In the genomic region with DNA sequence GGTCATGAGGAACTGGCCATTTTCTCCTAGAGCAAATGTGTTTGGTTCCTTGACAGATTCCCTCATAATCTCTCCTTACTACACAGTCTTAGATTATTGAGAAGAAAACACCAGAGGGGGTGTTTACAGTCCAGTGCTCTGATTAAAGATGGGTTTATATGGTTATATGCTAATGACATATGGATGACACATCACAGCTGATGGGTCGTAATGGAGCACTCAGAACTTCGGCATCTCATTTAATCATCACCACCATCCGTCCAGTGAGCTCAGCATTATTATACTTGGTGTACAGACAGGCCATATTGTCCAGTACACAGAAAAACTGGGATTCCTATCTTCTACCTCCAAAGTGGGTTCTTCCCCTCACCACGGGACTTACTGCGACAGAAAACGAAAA, we compare ENCODE assay signal across 32 cellular contexts. TPM values are rescaled to one million over a fixed set of nuclear protein-coding genes. Genes with fewer than 3 reads are reported as not detected.
"Had no signal": no experiment of that assay in that cellular context is flagged by ENCODE, and none has a peak within 500 bp of the region (broad histone marks: within the 10 kb centered on the region; RNA-seq: fewer than 3 reads in every experiment).

No MANE protein-coding gene starts in this region.

- DNase-seq: activated CD4-positive, alpha-beta T cell treated with anti-CD3 and anti-CD28 coated beads for 48 hours; activated CD4-positive, alpha-beta T cell treated with anti-CD3 and anti-CD28 coated beads, Interleukin-2, amount 50 U/mL, for 48 hours; activated CD8-positive, alpha-beta memory T cell treated with anti-CD3 and anti-CD28 coated beads for 24 hours; activated effector memory CD4-positive, alpha-beta T cell treated with anti-CD3 and anti-CD28 coated beads, Interleukin-2, amount 50 U/mL, for 16 hours; activated naive CD4-positive, alpha-beta T cell treated with anti-CD3 and anti-CD28 coated beads for 36 hours; activated naive CD8-positive, alpha-beta T cell treated with anti-CD3 and anti-CD28 coated beads for 36 hours; brain microvascular endothelial cell; dorsolateral prefrontal cortex; effector memory CD4-positive, alpha-beta T cell; erythroblast; heart right ventricle; lower lobe of right lung; mesenchymal stem cell; natural killer cell; occipital lobe; stimulated activated CD4-positive, alpha-beta T cell treated with anti-CD3 and anti-CD28 coated beads, Interleukin-1b, Interleukin-23, amount 100 ng/mL, for 48 hours; stimulated activated CD4-positive, alpha-beta T cell treated with anti-CD3 and anti-CD28 coated beads, Interleukin-4, amount 100 ng/mL, for 4 hours; stimulated activated CD8-positive, alpha-beta memory T cell treated with anti-CD3 and anti-CD28 coated beads, Interleukin-4, amount 100 ng/mL, for 48 hours; stimulated activated naive CD8-positive, alpha-beta T cell treated with anti-CD3 and anti-CD28 coated beads, Interleukin-15, amount 100 ng/mL, for 72 hours; substantia nigra; uterus had no signal

- H3K4me1 ChIP-seq: ascending aorta, heart right ventricle, lower lobe of right lung, neural progenitor cell, right atrium auricular region, uterus had no signal

- H3K4me3 ChIP-seq: ascending aorta, coronary artery, dorsolateral prefrontal cortex, heart right ventricle, lower lobe of right lung, neural progenitor cell, right atrium auricular region, smooth muscle cell, uterus had no signal

- H3K27me3 ChIP-seq: ascending aorta, brain microvascular endothelial cell, dorsolateral prefrontal cortex, heart right ventricle, neural progenitor cell, right atrium auricular region, uterus had no signal

- ATAC-seq: activated CD4-positive, CD25-positive, alpha-beta regulatory T cell treated with anti-CD3 and anti-CD28 coated beads, Interleukin-2, amount 50 U/mL, for 24 hours; heart right ventricle; lower lobe of right lung; natural killer cell; stimulated activated memory B cell treated with anti-CD40 and anti-IgM and Interleukin-4, amounts not matched to agents 10 μg/mL and 1 μg/mL and 100 μg/mL, for 72 hours; stimulated activated naive CD8-positive, alpha-beta T cell treated with anti-CD3 and anti-CD28 coated beads, Interleukin-15, amount 100 ng/mL, for 72 hours had no signal

- H3K36me3 ChIP-seq: ascending aorta, brain microvascular endothelial cell, heart right ventricle, lower lobe of right lung, neural progenitor cell, right atrium auricular region, uterus had no signal

- H3K9me3 ChIP-seq: ascending aorta, heart right ventricle, lower lobe of right lung, right atrium auricular region, uterus had no signal

- H3K27ac ChIP-seq: ascending aorta, brain microvascular endothelial cell, coronary artery, dorsolateral prefrontal cortex, heart right ventricle, lower lobe of right lung, neural progenitor cell, right atrium auricular region, uterus, VCaP had no signal

RNA-seq across cellular contexts. Expression of a gene that starts 22.4 kb away (rescaled TPM):
- total RNA-seq: activated naive CD4-positive, alpha-beta T cell treated with anti-CD3 and anti-CD28 coated beads for 36 hours; fibroblast of villous mesenchyme; kidney epithelial cell; mononuclear cell; natural killer cell had no signal
